1 cellular context compared by ENCODE assay signal in genomic region chr19:11548315-11548700, GRCh38.
TF ChIP-seq lines count a peak whose summit lies in the region.

No MANE protein-coding gene starts in this region.

TF ChIP-seq in K562, 482 proteins besides CTCF, POLR2A, EP300 and RAD21:
- no peak for TF ChIP-seq MEIS2 (IDR thresholded peaks at IDR 0.05; ENCODE audit: partially characterized antibody)
- TF ChIP-seq HBP1 (CRISPR knock-in tag; IDR thresholded peaks at IDR 0.05), result no peak
- TF ChIP-seq KAT7 (CRISPR knock-in tag; IDR thresholded peaks at IDR 0.05; ENCODE audit: borderline replicate concordance), result no peak
- no peak for TF ChIP-seq SNAPC5 (CRISPR knock-in tag; IDR thresholded peaks at IDR 0.05)
- TF ChIP-seq BCOR (IDR thresholded peaks at IDR 0.05), result peak; percentile 4
- TF ChIP-seq SNRNP70 (optimal IDR thresholded peaks at IDR 0.05; ENCODE audit: low read depth, low read length), result no peak
- no peak for TF ChIP-seq ZNF77 (CRISPR knock-in tag; IDR thresholded peaks at IDR 0.05)
- peak; percentile 64 for TF ChIP-seq ATF3 (IDR thresholded peaks at IDR 0.05)
- no peak for TF ChIP-seq ATF3 (CRISPR knock-in tag; conservative IDR thresholded peaks at IDR 0.05)
- TF ChIP-seq CEBPB (tag; IDR thresholded peaks at IDR 0.05), result 0 out of 2 replicates have a peak, but pooled peaks have one; percentile 19
- peak; percentile 47; the same call in 1 of the 2 replicates for TF ChIP-seq CEBPG (CRISPR knock-in tag; IDR thresholded peaks at IDR 0.05)
- TF ChIP-seq CEBPG (tag; conservative IDR thresholded peaks at IDR 0.05 in 1 of 2, IDR thresholded peaks at IDR 0.05 in 1 of 2), result no peak
- TF ChIP-seq ZNF431 (CRISPR knock-in tag; IDR thresholded peaks at IDR 0.05), result no peak
- TF ChIP-seq ZFP91 (CRISPR knock-in tag; IDR thresholded peaks at IDR 0.05), result no peak
- TF ChIP-seq ZFX (CRISPR knock-in tag; IDR thresholded peaks at IDR 0.05), result 0 out of 2 replicates have a peak, but pooled peaks have one; percentile 13
- no peak for TF ChIP-seq ZNF707 (CRISPR knock-in tag; conservative IDR thresholded peaks at IDR 0.05)
- no peak for TF ChIP-seq CUX1 (CRISPR knock-in tag; IDR thresholded peaks at IDR 0.05)
